In genomic region chr5:87354496-87354895, GRCh38 we compare ENCODE assay signal across 15 cellular contexts. TPM values are rescaled to one million over a fixed set of nuclear protein-coding genes. Genes with fewer than 3 reads are reported as not detected.
A peak's percentile ranks its signal among the peaks of the same experiment; 100 is the strongest.
DNase-seq lines count a peak whose midpoint lies in the region; ATAC-seq and TF ChIP-seq lines count a peak whose summit lies in the region.
"Had no signal": no experiment of that assay in that cellular context is flagged by ENCODE, and none has a peak within 500 bp of the region (broad histone marks: within the 10 kb centered on the region; RNA-seq: fewer than 3 reads in every experiment).

No MANE protein-coding gene starts in this region.

- H3K4me3 ChIP-seq in PC-9, result no peak overlapping the region
- H3K4me3 ChIP-seq: heart right ventricle, SK-N-MC had no signal

- H3K4me2 ChIP-seq in PC-9, result no peak overlapping the region

- no peak overlapping the region for H2AFZ ChIP-seq in PC-9

- H3K36me3 ChIP-seq in PC-9 (ENCODE audit: low read depth), result peaks cover 9% of the 10 kb centered on the region; the same call in 1 of the 2 replicates

- TF ChIP-seq CTCF in natural killer cell (IDR thresholded peaks at IDR 0.05) (no peak), PC-9 (conservative IDR thresholded peaks at IDR 0.05) (no peak)

- POLR2A ChIA-PET in PC-9 (lab: Charles Lee; ENCODE audit: unreplicated experiment), result no interaction called here

- CTCF ChIA-PET in PC-9 (lab: Charles Lee), result no interaction called here

- no peak overlapping the region for H3K4me3 Mint-ChIP-seq in natural killer cell
- H3K4me3 Mint-ChIP-seq in natural killer cell treated with Interleukin-12 subunit alpha and Interleukin-12 subunit beta and Interleukin-15 and Interleukin-18, amount 100 ng/mL, for 72 hours, result no peak overlapping the region
- no peak overlapping the region for H3K4me3 Mint-ChIP-seq in effector memory CD8-positive, alpha-beta T cell
- H3K4me3 Mint-ChIP-seq: brain, WTC11 had no signal

- no peaks in the 10 kb centered on the region for H3K9me3 Mint-ChIP-seq in natural killer cell
- no peaks in the 10 kb centered on the region for H3K9me3 Mint-ChIP-seq in natural killer cell treated with Interleukin-12 subunit alpha and Interleukin-12 subunit beta and Interleukin-15 and Interleukin-18, amount 100 ng/mL, for 72 hours
- no peaks in the 10 kb centered on the region for H3K9me3 Mint-ChIP-seq in effector memory CD8-positive, alpha-beta T cell
- H3K9me3 Mint-ChIP-seq: WTC11 had no signal

- H3K79me2 ChIP-seq in PC-9 (ENCODE audit: low read depth), result no peaks in the 10 kb centered on the region

- H3K9me3 ChIP-seq in PC-9 (ENCODE audit: insufficient read depth, low read depth), result no peaks in the 10 kb centered on the region
- H3K9me3 ChIP-seq: heart right ventricle had no signal

- H3K27ac Mint-ChIP-seq in natural killer cell, result peak overlapping the region; percentile 19 to 37
- H3K27ac Mint-ChIP-seq in natural killer cell treated with Interleukin-12 subunit alpha and Interleukin-12 subunit beta and Interleukin-15 and Interleukin-18, amount 100 ng/mL, for 72 hours, result peak overlapping the region in 1 of 2 donors; percentile 14
- H3K27ac Mint-ChIP-seq in effector memory CD8-positive, alpha-beta T cell, result peak overlapping the region in 1 of 2 donors; percentile 54
- H3K27ac Mint-ChIP-seq: brain, WTC11 had no signal

- no peaks in the 10 kb centered on the region for H3F3A ChIP-seq in PC-9 (ENCODE audit: insufficient read depth, low read depth)

- H3K4me1 Mint-ChIP-seq in natural killer cell, result peaks cover 17 to 20% of the 10 kb centered on the region in 2 donors
- peaks cover 14 to 23% of the 10 kb centered on the region in 2 donors for H3K4me1 Mint-ChIP-seq in natural killer cell treated with Interleukin-12 subunit alpha and Interleukin-12 subunit beta and Interleukin-15 and Interleukin-18, amount 100 ng/mL, for 72 hours (ENCODE audit: low read depth in 2 of 2)
- H3K4me1 Mint-ChIP-seq in effector memory CD8-positive, alpha-beta T cell (ENCODE audit: low read depth in 2 of 2), result peaks cover 11 to 24% of the 10 kb centered on the region in 2 donors
- H3K4me1 Mint-ChIP-seq: brain, WTC11 had no signal

- no peak for ATAC-seq in natural killer cell
- ATAC-seq in natural killer cell treated with Interleukin-12 subunit alpha and Interleukin-12 subunit beta and Interleukin-15 and Interleukin-18, amount 100 ng/mL, for 72 hours, result no peak
- peak; percentile 85 for ATAC-seq in HG02678 (IDR thresholded peaks at IDR 0.05; ENCODE audit: unreplicated experiment)
- peak; percentile 96 for ATAC-seq in HG03457 (IDR thresholded peaks at IDR 0.05; ENCODE audit: unreplicated experiment)
- no peak for ATAC-seq in effector memory CD8-positive, alpha-beta T cell (replicated peaks)
- ATAC-seq: HCT116, heart right ventricle, WTC11 had no signal

- H3K27ac ChIP-seq in PC-9, result no peak overlapping the region
- H3K27ac ChIP-seq: heart right ventricle, SK-N-MC had no signal

- H3K9me2 ChIP-seq in PC-9 (ENCODE audit: insufficient read depth), result no peaks in the 10 kb centered on the region

- no peaks in the 10 kb centered on the region for H3K27me3 ChIP-seq in PC-9 (ENCODE audit: insufficient read depth, low read depth)
- H3K27me3 ChIP-seq: heart right ventricle had no signal

- in situ Hi-C loops in ACHN (cut with HindIII; ENCODE audit: low pct_ligation_motif_present, low pct_unique_long_range_greater_than_20kb, low sequenced_read_pairs), result no loop called here

- H4K20me1 ChIP-seq in PC-9 (ENCODE audit: insufficient read depth), result no peaks in the 10 kb centered on the region

- DNase-seq in natural killer cell (no peak), ACHN (no peak), PC-9 (no peak)
- no peak for DNase-seq in natural killer cell treated with Interleukin-12 subunit alpha and Interleukin-12 subunit beta and Interleukin-15 and Interleukin-18, amount 100 ng/mL, for 72 hours (ENCODE audit: low spot score)
- DNase-seq in activated effector memory CD4-positive, alpha-beta T cell treated with Interleukin-2 at 50 U/mL for 16 hours, result no peak
- no peak for DNase-seq in effector memory CD8-positive, alpha-beta T cell
- DNase-seq: heart right ventricle; NCI-H1694 treated with DMSO at 0.1 percent for 48 hours; NK-92 treated with Interleukin-12 subunit alpha and Interleukin-12 subunit beta, amount 100 ng/mL, for 24 hours had no signal

- H3K27me3 Mint-ChIP-seq in natural killer cell (ENCODE audit: low read depth in 2 of 2), result no peaks in the 10 kb centered on the region
- no peaks in the 10 kb centered on the region for H3K27me3 Mint-ChIP-seq in natural killer cell treated with Interleukin-12 subunit alpha and Interleukin-12 subunit beta and Interleukin-15 and Interleukin-18, amount 100 ng/mL, for 72 hours
- H3K27me3 Mint-ChIP-seq in effector memory CD8-positive, alpha-beta T cell, result no peaks in the 10 kb centered on the region
- H3K27me3 Mint-ChIP-seq: brain had no signal

- no peaks in the 10 kb centered on the region for H3K4me1 ChIP-seq in PC-9 (replicated peaks; ENCODE audit: insufficient read depth)
- H3K4me1 ChIP-seq: heart right ventricle had no signal

- intact Hi-C loops in natural killer cell (cut with micrococcal nuclease), result no loop called here
- intact Hi-C loops in PC-9 (cut with micrococcal nuclease; ENCODE audit: unreplicated experiment), result no loop called here

- BruUV-seq in PC-9 (replicated peaks; lab: Mats Ljungman, UMichigan), result no TSS peak

- peaks cover 7% of the 10 kb centered on the region for H3K36me3 Mint-ChIP-seq in natural killer cell
- H3K36me3 Mint-ChIP-seq in natural killer cell treated with Interleukin-12 subunit alpha and Interleukin-12 subunit beta and Interleukin-15 and Interleukin-18, amount 100 ng/mL, for 72 hours, result peaks cover 11% of the 10 kb centered on the region
- H3K36me3 Mint-ChIP-seq in effector memory CD8-positive, alpha-beta T cell (ENCODE audit: insufficient read depth), result peaks cover 14% of the 10 kb centered on the region

RNA-seq across cellular contexts. Expression of gene CCNH, which starts 58.2 kb away (rescaled TPM):
- 100 to 1,000 TPM; 171 to 305 (median 268) TPM for total RNA-seq in natural killer cell
- 10 to 100 TPM; 63.2 to 96.9 TPM for total RNA-seq in natural killer cell treated with Interleukin-12 subunit alpha and Interleukin-12 subunit beta and Interleukin-15 and Interleukin-18, amount 100 ng/mL, for 72 hours
- 38.5 and 43.9 TPM in 2 replicates for total RNA-seq in PC-9 (2021)

Comparison
In these comparisons a context has a peak if more than half of its experiments do, and no peak if none do; other contexts are left out.
1. ATAC-seq: peak in HG02678 (single experiment) and HG03457 (single experiment); none in natural killer cell (0 of 3), natural killer cell treated with Interleukin-12 subunit alpha and Interleukin-12 subunit beta and Interleukin-15 and Interleukin-18, amount 100 ng/mL, for 72 hours (0 of 2) and effector memory CD8-positive, alpha-beta T cell (single experiment).